12 cellular contexts compared by ENCODE assay signal in genomic region chr2:110677080-110677479, GRCh38. TPM values are rescaled to one million over a fixed set of nuclear protein-coding genes. Genes with fewer than 3 reads are reported as not detected.
DNase-seq lines count a peak whose midpoint lies in the region; ATAC-seq and TF ChIP-seq lines count a peak whose summit lies in the region.
"Had no signal": no experiment of that assay in that cellular context is flagged by ENCODE, and none has a peak within 500 bp of the region (broad histone marks: within the 10 kb centered on the region; RNA-seq: fewer than 3 reads in every experiment).

No MANE protein-coding gene starts in this region.

- CTCF ChIA-PET in activated CD4-positive, alpha-beta T cell treated with anti-CD3 and anti-CD28 coated beads for 36 hours (lab: Charles Lee), result interaction anchor here (1.5 kb wide), 1 partner anchor 78 kb away, joined by 5 read pairs; no protein-coding TSS in a partner anchor

- H3K27me3 ChIP-seq in smooth muscle cell (ENCODE audit: low read depth) (no peaks in the 10 kb centered on the region), Peyer's patch (no peaks in the 10 kb centered on the region)
- H3K27me3 ChIP-seq: neutrophil had no signal

- H3K4me3 ChIP-seq in smooth muscle cell (peak overlapping the region; percentile 82), Peyer's patch (peak overlapping the region in 1 of 4 donors; percentile 77)

- ATAC-seq in activated CD4-positive, alpha-beta T cell treated with anti-CD3 and anti-CD28 coated beads for 36 hours, result no peak

- POLR2A ChIA-PET in activated CD4-positive, alpha-beta T cell treated with anti-CD3 and anti-CD28 coated beads for 36 hours (lab: Charles Lee), result no interaction called here

- peaks cover 26% of the 10 kb centered on the region for H3K4me1 ChIP-seq in smooth muscle cell (ENCODE audit: low read depth)
- peaks cover 0 to 22% (median 4%) of the 10 kb centered on the region in 4 donors for H3K4me1 ChIP-seq in Peyer's patch

- WGBS in smooth muscle cell (ENCODE audit: low lambda C conversion rate), result 9% methylated on average over 5 of the region's 5 CpGs

- intact Hi-C loops in activated CD4-positive, alpha-beta T cell treated with anti-CD3 and anti-CD28 coated beads for 36 hours (cut with DNase I, micrococcal nuclease), result loop anchor here (5.0 to 10.0 kb wide), 5 partner anchors 35 to 472 kb away; partner anchors contain the start of genes BCL2L11 (in 1 of the 2) and NPHP1 (in 1 of the 2)

- peak overlapping the region; percentile 70 for H3K27ac Mint-ChIP-seq in activated CD4-positive, alpha-beta T cell treated with anti-CD3 and anti-CD28 coated beads for 36 hours

- peaks cover 31% of the 10 kb centered on the region for H3K79me2 ChIP-seq in smooth muscle cell (ENCODE audit: low read depth)

- TF ChIP-seq CTCF in smooth muscle cell (IDR thresholded peaks at IDR 0.05; ENCODE audit: borderline replicate concordance, insufficient read depth, poor library complexity, severe bottlenecking) (no peak), Peyer's patch (IDR thresholded peaks at IDR 0.05) (no peak)

- peak overlapping the region; percentile 96 for H3K4me3 Mint-ChIP-seq in activated CD4-positive, alpha-beta T cell treated with anti-CD3 and anti-CD28 coated beads for 36 hours

- no peaks in the 10 kb centered on the region for H3K9me3 Mint-ChIP-seq in activated CD4-positive, alpha-beta T cell treated with anti-CD3 and anti-CD28 coated beads for 36 hours (ENCODE audit: low read depth)

- no peak for TF ChIP-seq POLR2A in erythroblast (IDR thresholded peaks at IDR 0.05; ENCODE audit: low read length)
- no peak for TF ChIP-seq POLR2A in Peyer's patch (IDR thresholded peaks at IDR 0.05)

- peaks cover 4% of the 10 kb centered on the region for H3K27me3 Mint-ChIP-seq in activated CD4-positive, alpha-beta T cell treated with anti-CD3 and anti-CD28 coated beads for 36 hours

- no peaks in the 10 kb centered on the region for H3K36me3 ChIP-seq in smooth muscle cell (ENCODE audit: low read depth)
- H3K36me3 ChIP-seq in Peyer's patch, result no peaks in the 10 kb centered on the region

- peaks cover 33% of the 10 kb centered on the region for H3K36me3 Mint-ChIP-seq in activated CD4-positive, alpha-beta T cell treated with anti-CD3 and anti-CD28 coated beads for 36 hours (ENCODE audit: low read depth)

- H3K4me2 ChIP-seq in smooth muscle cell, result peak overlapping the region; percentile 92

- H3K4me1 Mint-ChIP-seq in activated CD4-positive, alpha-beta T cell treated with anti-CD3 and anti-CD28 coated beads for 36 hours, result peaks cover 30% of the 10 kb centered on the region

- no peaks in the 10 kb centered on the region for H4K20me1 ChIP-seq in smooth muscle cell (ENCODE audit: low read depth)

- no peaks in the 10 kb centered on the region for H3K9me3 ChIP-seq in smooth muscle cell (replicated peaks; ENCODE audit: low read depth)
- no peaks in the 10 kb centered on the region for H3K9me3 ChIP-seq in Peyer's patch
- H3K9me3 ChIP-seq: neutrophil had no signal

- H3K9ac ChIP-seq in smooth muscle cell (ENCODE audit: low read depth), result peak overlapping the region; percentile 60

- no peak for DNase-seq in activated CD4-positive, alpha-beta T cell treated with anti-CD3 and anti-CD28 coated beads for 36 hours
- no peak for DNase-seq in activated CD4-positive, alpha-beta T cell treated with anti-CD3 and anti-CD28 coated beads, Interleukin-2, amount 50 U/mL, for 1 hour
- DNase-seq in RPMI7951 (ENCODE audit: low read depth) (peak; percentile 6), erythroblast (lab: John Stamatoyannopoulos, UW) (peak; percentile 27 to 49), smooth muscle cell (lab: John Stamatoyannopoulos, UW; ENCODE audit: unreplicated experiment) (no peak), Peyer's patch (no peak), foreskin melanocyte (no peak), OCI-M2 (lab: John Stamatoyannopoulos, UW; ENCODE audit: unreplicated experiment) (no peak)
- DNase-seq: amygdala had no signal

- H3K27ac ChIP-seq in smooth muscle cell (ENCODE audit: low read depth) (no peak overlapping the region), Peyer's patch (no peak overlapping the region)

- H3F3A ChIP-seq in smooth muscle cell (ENCODE audit: low read depth), result peaks cover 10% of the 10 kb centered on the region

- H2AFZ ChIP-seq in smooth muscle cell (ENCODE audit: low read depth), result peak overlapping the region; percentile 63

RNA-seq across cellular contexts. Expression of gene BUB1, which starts 0.8 kb away (rescaled TPM):
- total RNA-seq in activated CD4-positive, alpha-beta T cell treated with anti-CD3 and anti-CD28 coated beads for 36 hours, result 100 to 1,000 TPM in 1 of 2 experiments, 10 to 100 TPM in 1; 93.5 to 115 TPM
- total RNA-seq in RPMI7951 (2014; rRNA removed; shearing (Covaris generic)), result 161 and 174 TPM in 2 replicates
- 18.6 and 20.8 TPM in 2 replicates for total RNA-seq in smooth muscle cell
- polyA plus RNA-seq in smooth muscle cell, result 8.6 and 9.1 TPM in 2 replicates
- total RNA-seq in Peyer's patch, result 1 to 10 TPM; 4.0 to 9.1 (median 5.2) TPM

RNA-seq across cellular contexts. Expression of gene ACOXL, which starts 55.3 kb away (rescaled TPM):
- under 1 TPM in 1 of 2 experiments, not detected in 1; 0.23 TPM for total RNA-seq in activated CD4-positive, alpha-beta T cell treated with anti-CD3 and anti-CD28 coated beads for 36 hours
- not detected in 2 replicates for total RNA-seq in RPMI7951 (2014; rRNA removed; shearing (Covaris generic))
- total RNA-seq in smooth muscle cell (not detected in 2 replicates), Peyer's patch (not detected)
- 0.18 TPM in 1 of 2 replicates, not detected in the other for polyA plus RNA-seq in smooth muscle cell
- total RNA-seq: NCI-H460, temporal lobe had no signal

Comparison
In these comparisons a context has a peak if more than half of its experiments do, and no peak if none do; other contexts are left out.
1. DNase-seq: peak in RPMI7951 (single experiment) and erythroblast (2 of 2); none in activated CD4-positive, alpha-beta T cell treated with anti-CD3 and anti-CD28 coated beads for 36 hours (single experiment), activated CD4-positive, alpha-beta T cell treated with anti-CD3 and anti-CD28 coated beads, Interleukin-2, amount 50 U/mL, for 1 hour (single experiment), smooth muscle cell (single experiment), Peyer's patch (0 of 3), foreskin melanocyte (single experiment) and OCI-M2 (single experiment).